Comparison of ENCODE assay signal across 9 cellular contexts in the genomic region with DNA sequence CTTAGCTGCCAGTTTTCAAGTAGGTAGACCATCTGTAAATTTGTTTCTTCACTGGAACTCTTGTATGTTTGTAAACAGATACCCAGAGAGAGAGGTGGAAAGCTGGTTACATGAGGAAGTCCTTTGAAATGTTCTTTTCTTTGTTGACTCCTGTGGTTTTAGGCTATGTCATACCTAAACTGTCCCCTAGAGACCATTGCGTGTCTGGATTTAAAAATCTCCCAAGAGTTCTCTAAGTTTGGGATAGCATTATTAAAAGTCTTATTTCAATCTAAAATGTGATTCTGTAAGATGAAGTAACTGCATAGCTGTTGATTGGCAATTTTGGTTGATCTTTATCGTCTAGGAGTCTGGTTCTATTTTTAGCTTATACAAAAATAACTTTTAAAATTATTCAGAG.
DNase-seq lines count a peak whose midpoint lies in the region; ATAC-seq and TF ChIP-seq lines count a peak whose summit lies in the region.
"Had no signal": no experiment of that assay in that cellular context is flagged by ENCODE, and none has a peak within 500 bp of the region (broad histone marks: within the 10 kb centered on the region; RNA-seq: fewer than 3 reads in every experiment).

No MANE protein-coding gene starts in this region.

- H3K4me1 ChIP-seq in right atrium auricular region (peaks cover 0 to 79% of the 10 kb centered on the region in 2 donors), right cardiac atrium (ENCODE audit: control insufficient read depth, insufficient read depth, low read length) (peaks cover 12% of the 10 kb centered on the region), vagina (peaks cover 47% of the 10 kb centered on the region)

- H3K4me3 ChIP-seq in right atrium auricular region = no peak overlapping the region
- no peak overlapping the region for H3K4me3 ChIP-seq in right cardiac atrium (ENCODE audit: low read length)
- H3K4me3 ChIP-seq in NB4 (ENCODE audit: low read depth, low read length) = no peak overlapping the region
- H3K4me3 ChIP-seq in vagina = no peak overlapping the region

- peak overlapping the region; percentile 10 to 90 for H3K27ac ChIP-seq in right atrium auricular region
- H3K27ac ChIP-seq in right cardiac atrium (ENCODE audit: low read length) = no peak overlapping the region
- H3K27ac ChIP-seq in vagina = peak overlapping the region; percentile 59
- no peak overlapping the region for H3K27ac ChIP-seq in caudate nucleus (ENCODE audit: low read depth, low read length)

- WGBS in right cardiac atrium = 50% methylated on average over 2 of the region's 2 CpGs

- intact Hi-C loops in right cardiac atrium (cut with DNase I) (no loop called here), vagina (cut with DNase I) (no loop called here)

- peaks cover 16% of the 10 kb centered on the region for H3K36me3 ChIP-seq in right atrium auricular region
- H3K36me3 ChIP-seq in vagina = no peaks in the 10 kb centered on the region

- ATAC-seq in right cardiac atrium = no peak
- ATAC-seq in activated T-helper 17 cell treated with anti-CD3 and anti-CD28 coated beads, Interleukin-2, amount 50 U/mL, for 72 hours (replicated peaks) = no peak

- peaks cover 42% of the 10 kb centered on the region for H3K36me3 Mint-ChIP-seq in activated T-helper 17 cell treated with anti-CD3 and anti-CD28 coated beads, Interleukin-2, amount 50 U/mL, for 72 hours (ENCODE audit: low read depth)

- DNase-seq in right atrium auricular region (ENCODE audit: low spot score) = no peak
- no peak for DNase-seq in right cardiac atrium
- peak; percentile 38 for DNase-seq in NB4 (ENCODE audit: low read depth)
- peak; percentile 49 for DNase-seq in fibroblast of gingiva (ENCODE audit: low read depth)
- DNase-seq in vagina (ENCODE audit: extremely low spot score in 2 of 2) = no peak
- no peak for DNase-seq in activated CD4-positive, alpha-beta T cell treated with anti-CD3 and anti-CD28 coated beads for 4 hours
- DNase-seq in caudate nucleus (lab: John Stamatoyannopoulos, UW) = no peak

- H3K4me1 Mint-ChIP-seq in activated T-helper 17 cell treated with anti-CD3 and anti-CD28 coated beads, Interleukin-2, amount 50 U/mL, for 72 hours = peaks cover 18% of the 10 kb centered on the region

- TF ChIP-seq POLR2A in NB4 (IDR thresholded peaks at IDR 0.05; ENCODE audit: extremely low read depth, insufficient read length) = no peak
- TF ChIP-seq POLR2A in vagina (IDR thresholded peaks at IDR 0.05) = no peak

- H3K9me3 ChIP-seq in right atrium auricular region (no peaks in the 10 kb centered on the region), right cardiac atrium (ENCODE audit: control insufficient read depth, low read length) (no peaks in the 10 kb centered on the region), vagina (no peaks in the 10 kb centered on the region)

- TF ChIP-seq CTCF in right atrium auricular region (IDR thresholded peaks at IDR 0.05) = peak in 1 of 2 donors; percentile 21
- no peak for TF ChIP-seq CTCF in NB4 (IDR thresholded peaks at IDR 0.05; ENCODE audit: low read depth, low read length)
- no peak for TF ChIP-seq CTCF in vagina (IDR thresholded peaks at IDR 0.05)

- H3K9me3 Mint-ChIP-seq in activated T-helper 17 cell treated with anti-CD3 and anti-CD28 coated beads, Interleukin-2, amount 50 U/mL, for 72 hours = no peaks in the 10 kb centered on the region
- H3K9me3 Mint-ChIP-seq: T-helper 1 cell treated with Interleukin-12 subunit alpha and Interleukin-12 subunit beta and Interleukin-4 antibody, amounts not matched to agents 30 μg/mL and 1 μg/mL, for 36 hours had no signal

- H3K27ac Mint-ChIP-seq in activated T-helper 17 cell treated with anti-CD3 and anti-CD28 coated beads, Interleukin-2, amount 50 U/mL, for 72 hours = no peak overlapping the region
- H3K27ac Mint-ChIP-seq: T-helper 1 cell treated with Interleukin-12 subunit alpha and Interleukin-12 subunit beta and Interleukin-4 antibody, amounts not matched to agents 30 μg/mL and 1 μg/mL, for 36 hours had no signal

- H3K4me3 Mint-ChIP-seq in activated T-helper 17 cell treated with anti-CD3 and anti-CD28 coated beads, Interleukin-2, amount 50 U/mL, for 72 hours = no peak overlapping the region
- H3K4me3 Mint-ChIP-seq: T-helper 1 cell treated with Interleukin-12 subunit alpha and Interleukin-12 subunit beta and Interleukin-4 antibody, amounts not matched to agents 30 μg/mL and 1 μg/mL, for 36 hours had no signal

- H3K27me3 ChIP-seq in right atrium auricular region (no peaks in the 10 kb centered on the region), right cardiac atrium (ENCODE audit: control insufficient read depth, insufficient read depth) (no peaks in the 10 kb centered on the region), vagina (no peaks in the 10 kb centered on the region)

- no peaks in the 10 kb centered on the region for H3K27me3 Mint-ChIP-seq in activated T-helper 17 cell treated with anti-CD3 and anti-CD28 coated beads, Interleukin-2, amount 50 U/mL, for 72 hours

Comparison
In these comparisons a context has a peak if more than half of its experiments do, and no peak if none do; other contexts are left out.
1. H3K27ac ChIP-seq: peak in right atrium auricular region (2 of 2) and vagina (single experiment); none in right cardiac atrium (single experiment) and caudate nucleus (single experiment).
2. DNase-seq: peak in NB4 (single experiment) and fibroblast of gingiva (single experiment); none in right atrium auricular region (single experiment), right cardiac atrium (0 of 3), vagina (0 of 2), activated CD4-positive, alpha-beta T cell treated with anti-CD3 and anti-CD28 coated beads for 4 hours (0 of 2) and caudate nucleus (0 of 61).